17 cellular contexts compared by ENCODE assay signal in the genomic region with DNA sequence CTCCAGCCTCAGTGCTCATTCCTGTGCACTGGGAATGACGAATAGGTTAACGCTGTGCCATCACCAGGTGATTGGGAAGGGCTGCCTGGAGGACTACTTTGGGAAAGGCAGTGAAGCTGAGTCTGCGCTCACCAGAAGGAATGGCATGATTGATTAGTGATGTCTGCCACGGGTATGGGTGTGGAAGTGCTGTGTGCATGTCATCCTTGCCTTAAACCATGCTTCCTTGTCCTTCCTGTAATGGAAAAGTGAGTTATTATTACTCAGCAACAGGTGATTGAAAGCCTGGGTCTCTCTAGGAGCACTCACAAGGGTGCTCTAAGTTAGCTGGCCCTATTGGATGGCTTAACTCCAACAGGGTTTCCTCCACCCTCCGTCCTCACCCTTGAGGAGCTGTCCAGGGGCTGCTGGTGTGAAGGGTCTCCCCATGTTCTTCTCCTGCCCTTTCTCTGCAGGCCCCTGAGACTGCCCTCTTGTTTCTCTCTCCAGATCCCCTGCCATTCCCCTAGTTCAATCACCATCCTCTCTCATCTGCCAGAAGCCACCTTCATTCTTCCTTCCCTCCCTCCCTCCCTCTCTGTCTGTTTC.
DNase-seq lines count a peak whose midpoint lies in the region; ATAC-seq, FAIRE-seq and TF ChIP-seq lines count a peak whose summit lies in the region.
"Had no signal": no experiment of that assay in that cellular context is flagged by ENCODE, and none has a peak within 500 bp of the region (broad histone marks: within the 10 kb centered on the region; RNA-seq: fewer than 3 reads in every experiment).

No MANE protein-coding gene starts in this region.

- H3K36me3 ChIP-seq in bronchial epithelial cell (ENCODE audit: control insufficient read depth, insufficient read depth, low read length) (no peaks in the 10 kb centered on the region), sigmoid colon (no peaks in the 10 kb centered on the region), thyroid gland (no peaks in the 10 kb centered on the region)
- H3K36me3 ChIP-seq: BE2C had no signal

- H3K27me3 ChIP-seq in bronchial epithelial cell (ENCODE audit: control insufficient read depth, insufficient read depth, low read length) (no peaks in the 10 kb centered on the region), foreskin keratinocyte (peaks cover 17% of the 10 kb centered on the region), sigmoid colon (no peaks in the 10 kb centered on the region), thyroid gland (no peaks in the 10 kb centered on the region)
- H3K27me3 ChIP-seq: BE2C had no signal

- H3K4me1 ChIP-seq in foreskin keratinocyte (no peaks in the 10 kb centered on the region), sigmoid colon (no peaks in the 10 kb centered on the region), thyroid gland (no peaks in the 10 kb centered on the region)
- H3K4me1 ChIP-seq: A549 had no signal

- FAIRE-seq in HTR-8/SVneo (lab: Jason Lieb, UNC) = peak; percentile 82
- peak; percentile 100 for FAIRE-seq in bronchial epithelial cell (lab: Jason Lieb, UNC)
- FAIRE-seq in urothelium cell line (lab: Jason Lieb, UNC) = peak; percentile 85
- FAIRE-seq: A549 had no signal

- H3K27ac ChIP-seq in foreskin keratinocyte (no peak overlapping the region), sigmoid colon (no peak overlapping the region), thyroid gland (no peak overlapping the region)
- H3K27ac ChIP-seq: A549, KMS-11 had no signal

- TF ChIP-seq POLR2A in sigmoid colon (IDR thresholded peaks at IDR 0.05) (no peak), thyroid gland (IDR thresholded peaks at IDR 0.05) (no peak)

- intact Hi-C loops in sigmoid colon (cut with DNase I) (no loop called here), thyroid gland (cut with DNase I) (no loop called here)

- DNase-seq in HTR-8/SVneo (ENCODE audit: insufficient read length, low spot score) (no peak), bronchial epithelial cell (ENCODE audit: low read depth) (no peak), foreskin keratinocyte (no peak), urothelium cell line (ENCODE audit: low spot score) (no peak), sigmoid colon (no peak), thyroid gland (no peak)
- DNase-seq: BE2C; Caco-2; CD8-positive, alpha-beta memory T cell; DND-41; GDM1; HCEC 1CT; IMR-90 had no signal

- H3K4me3 ChIP-seq in bronchial epithelial cell (ENCODE audit: low read depth, low read length) (no peak overlapping the region), sigmoid colon (no peak overlapping the region), thyroid gland (replicated peaks in 1 of 3) (no peak overlapping the region)
- H3K4me3 ChIP-seq: A549 had no signal

- peak; percentile 11 for ATAC-seq in foreskin keratinocyte
- ATAC-seq in GM18511 (IDR thresholded peaks at IDR 0.05; ENCODE audit: unreplicated experiment) = no peak
- no peak for ATAC-seq in GM21786 (IDR thresholded peaks at IDR 0.05; ENCODE audit: unreplicated experiment)
- ATAC-seq: A549 had no signal

- TF ChIP-seq EP300 in sigmoid colon (IDR thresholded peaks at IDR 0.05) = no peak

- peaks cover 0 to 9% (median 6%) of the 10 kb centered on the region in 4 donors for H3K9me3 ChIP-seq in sigmoid colon
- no peaks in the 10 kb centered on the region for H3K9me3 ChIP-seq in thyroid gland
- H3K9me3 ChIP-seq: A549 had no signal

- 86 to 93% methylated on average over 5 of the region's 5 CpGs for WGBS in sigmoid colon, 2 donors
- 84 to 85% methylated on average over 5 of the region's 5 CpGs for WGBS in thyroid gland, 2 donors

- TF ChIP-seq CTCF in bronchial epithelial cell (IDR thresholded peaks at IDR 0.05; ENCODE audit: insufficient read depth, low read length, severe bottlenecking) (no peak), foreskin keratinocyte (conservative IDR thresholded peaks at IDR 0.05) (no peak), sigmoid colon (IDR thresholded peaks at IDR 0.05) (no peak), thyroid gland (IDR thresholded peaks at IDR 0.05) (no peak)
